ENCODE assay signal across 16 cellular contexts in genomic region chr2:46724107-46724506, GRCh38.
"Had no signal": no experiment of that assay in that cellular context is flagged by ENCODE, and none has a peak within 500 bp of the region (broad histone marks: within the 10 kb centered on the region; RNA-seq: fewer than 3 reads in every experiment).

No MANE protein-coding gene starts in this region.

- H3K27me3 Mint-ChIP-seq: activated naive CD8-positive, alpha-beta T cell; dendritic cell treated with granulocyte-macrophage colony-stimulating factor and Interleukin-4, amounts not matched to agents 40 ng/mL and 50 ng/mL, for 4 days had no signal

- H3K9me3 ChIP-seq: esophagus muscularis mucosa, right atrium auricular region, tibial nerve had no signal

- H3K4me3 ChIP-seq: esophagus muscularis mucosa, right atrium auricular region, skin epidermis, tibial nerve had no signal

- H3K27me3 ChIP-seq: esophagus muscularis mucosa, right atrium auricular region, tibial nerve had no signal

- H3K36me3 ChIP-seq: esophagus muscularis mucosa, right atrium auricular region, tibial nerve, WERI-Rb-1 had no signal

- ATAC-seq: left cardiac atrium; stimulated activated naive CD8-positive, alpha-beta T cell treated with anti-CD3 and anti-CD28 coated beads, Interleukin-15, Interleukin-2, amounts not matched to agents 100 U/mL and 50 U/mL, for 24 hours had no signal

- H3K27ac Mint-ChIP-seq: activated naive CD8-positive, alpha-beta T cell; activated T-helper 1 cell treated with anti-CD3 and anti-CD28 coated beads, Interleukin-12 subunit alpha, Interleukin-12 subunit beta, Interleukin-2, Interleukin-4 antibody, amounts not matched to agents 30 ng/mL and 10 ng/mL and 1 ng/mL, durations not matched to agents 14 hours and 24 hours and 36 hours had no signal

- H3K36me3 Mint-ChIP-seq: immature natural killer cell had no signal

- H3K27ac ChIP-seq: esophagus muscularis mucosa, right atrium auricular region, skin epidermis, tibial nerve, WERI-Rb-1 had no signal

- H3K4me3 Mint-ChIP-seq: activated T-helper 1 cell treated with anti-CD3 and anti-CD28 coated beads, Interleukin-12 subunit alpha, Interleukin-12 subunit beta, Interleukin-2, Interleukin-4 antibody, amounts not matched to agents 30 ng/mL and 10 ng/mL and 1 ng/mL, durations not matched to agents 14 hours and 24 hours and 36 hours; dendritic cell treated with granulocyte-macrophage colony-stimulating factor and Interleukin-4, amounts not matched to agents 40 ng/mL and 50 ng/mL, for 4 days; immature natural killer cell; nephron had no signal

- DNase-seq: activated CD4-positive, alpha-beta T cell treated with anti-CD3 and anti-CD28 coated beads, Interleukin-2, amount 50 U/mL, for 4 hours; activated gamma-delta T cell treated with Interleukin-2 at 50 U/mL for 16 hours; effector CD8-positive, alpha-beta T cell; immature natural killer cell; left cardiac atrium; mesendoderm; stimulated activated naive CD8-positive, alpha-beta T cell treated with anti-CD3 and anti-CD28 coated beads, Interleukin-15, Interleukin-2, amounts not matched to agents 100 U/mL and 50 U/mL, for 24 hours; WERI-Rb-1 had no signal
